In genomic region chr11:60762851-60763691, GRCh38 we compare ENCODE assay signal across 8 cellular contexts.
DNase-seq lines count a peak whose midpoint lies in the region; ATAC-seq and TF ChIP-seq lines count a peak whose summit lies in the region.

No MANE protein-coding gene starts in this region.

- peaks cover 16% of the 10 kb centered on the region for H3K27me3 Mint-ChIP-seq in nephron (ENCODE audit: low read depth)

- no peaks in the 10 kb centered on the region for H3K36me3 Mint-ChIP-seq in nephron (ENCODE audit: low read depth)

- H3K9me3 Mint-ChIP-seq in nephron: peaks cover 3% of the 10 kb centered on the region

- H3K4me1 Mint-ChIP-seq in nephron: peaks cover 68% of the 10 kb centered on the region

- DNase-seq in DMS53 (lab: John Stamatoyannopoulos, UW) (peak; percentile 65), RKO (ENCODE audit: low spot score) (peak; percentile 24), AG08396 (ENCODE audit: low spot score) (no peak), GM03348 (ENCODE audit: low spot score) (no peak)
- no peak for DNase-seq in activated naive CD4-positive, alpha-beta T cell treated with Interleukin-2 at 50 U/mL for 16 hours

- TF ChIP-seq CTCF in nephron (IDR thresholded peaks at IDR 0.05; ENCODE audit: unreplicated experiment in 3 of 3): peak in 2 of 3 experiments; percentile 33 to 42

- H3K4me3 Mint-ChIP-seq in nephron: peak overlapping the region in 1 of 3 experiments; percentile 25

- ATAC-seq in GM19043 (IDR thresholded peaks at IDR 0.05; ENCODE audit: low read depth, unreplicated experiment): peak; percentile 58
- ATAC-seq in HG03097 (IDR thresholded peaks at IDR 0.05; ENCODE audit: low FRiP score, unreplicated experiment): peak; percentile 66

- H3K27ac Mint-ChIP-seq in nephron: peak overlapping the region in 2 of 3 experiments; percentile 68 to 71

Comparison
In these comparisons a context has a peak if more than half of its experiments do, and no peak if none do; other contexts are left out.
1. DNase-seq: peak in DMS53 (single experiment) and RKO (single experiment); none in AG08396 (single experiment), activated naive CD4-positive, alpha-beta T cell treated with Interleukin-2 at 50 U/mL for 16 hours (single experiment) and GM03348 (single experiment).